Comparison of ENCODE assay signal across 1 cellular context in genomic region chr11:64675417-64676252, GRCh38.
TF ChIP-seq lines count a peak whose summit lies in the region.

No MANE protein-coding gene starts in this region.

TF ChIP-seq in GM12878, 131 proteins besides CTCF, POLR2A, EP300 and RAD21 (continued from another document):
- TF ChIP-seq ATF2 (IDR thresholded peaks at IDR 0.05; ENCODE audit: low read length) (no peak), STAT1 (conservative IDR thresholded peaks at IDR 0.05) (no peak), MEF2B (IDR thresholded peaks at IDR 0.05; ENCODE audit: partially characterized antibody, poor library complexity, severe bottlenecking) (peak; percentile 12), BHLHE40 (IDR thresholded peaks at IDR 0.05; ENCODE audit: borderline replicate concordance in 1 of 2, low read depth in 2 of 2, low read length in 1 of 2) (peak; percentile 19 to 69; a peak in 2 of 4 replicates), HDGF (IDR thresholded peaks at IDR 0.05) (peak; percentile 89; the same call in 1 of the 2 replicates)
